Comparison of ENCODE assay signal across 11 cellular contexts in genomic region chr6:135540207-135540877, GRCh38. TPM values are rescaled to one million over a fixed set of nuclear protein-coding genes. Genes with fewer than 3 reads are reported as not detected.
DNase-seq lines count a peak whose midpoint lies in the region; TF ChIP-seq lines count a peak whose summit lies in the region.
"Had no signal": no experiment of that assay in that cellular context is flagged by ENCODE, and none has a peak within 500 bp of the region (broad histone marks: within the 10 kb centered on the region; RNA-seq: fewer than 3 reads in every experiment).

No MANE protein-coding gene starts in this region.

- CTCF ChIA-PET in Calu3 (lab: Charles Lee) = no interaction called here
- CTCF ChIA-PET in Caco-2 (lab: Charles Lee) = no interaction called here

- no peaks in the 10 kb centered on the region for H3K27me3 Mint-ChIP-seq in Calu3 (ENCODE audit: unreplicated experiment)
- peaks cover 16% of the 10 kb centered on the region for H3K27me3 Mint-ChIP-seq in Caco-2 (ENCODE audit: insufficient read depth, unreplicated experiment)

- no peaks in the 10 kb centered on the region for H3K79me2 ChIP-seq in hepatocyte

- no peaks in the 10 kb centered on the region for H3K4me1 Mint-ChIP-seq in Calu3 (ENCODE audit: low read depth, unreplicated experiment)
- H3K4me1 Mint-ChIP-seq in Caco-2 (ENCODE audit: low read depth, unreplicated experiment) = no peaks in the 10 kb centered on the region

- no peaks in the 10 kb centered on the region for H3K9me3 Mint-ChIP-seq in Calu3 (ENCODE audit: low read depth, unreplicated experiment)
- H3K9me3 Mint-ChIP-seq in Caco-2 (ENCODE audit: unreplicated experiment) = peaks cover 8% of the 10 kb centered on the region

- whole genome bisulfite sequencing in hepatocyte (ENCODE audit: low lambda C conversion rate, missing lambda C conversion rate) = 62% methylated on average over 2 of the region's 2 CpGs

- H3K4me2 ChIP-seq in hepatocyte = no peak overlapping the region
- H3K4me2 ChIP-seq: KMS-11 had no signal

- H3K4me3 Mint-ChIP-seq in Calu3 (ENCODE audit: low read depth, unreplicated experiment) (no peak overlapping the region), Caco-2 (ENCODE audit: unreplicated experiment) (no peak overlapping the region)
- H3K4me3 Mint-ChIP-seq: activated T-cell treated with anti-CD3 and anti-CD28 coated beads, Interleukin-2, amount 50 U/mL, for 72 hours had no signal

- H2AFZ ChIP-seq in hepatocyte = no peak overlapping the region

- no peak overlapping the region for H3K4me3 ChIP-seq in adipocyte (ENCODE audit: low read length)
- no peak overlapping the region for H3K4me3 ChIP-seq in hepatocyte
- no peak overlapping the region for H3K4me3 ChIP-seq in Caco-2 (ENCODE audit: low read depth, low read length)
- H3K4me3 ChIP-seq in colonic mucosa = no peak overlapping the region
- H3K4me3 ChIP-seq: thoracic aorta had no signal

- POLR2A ChIA-PET in Caco-2 (lab: Charles Lee) = no interaction called here

- intact Hi-C loops in Calu3 (cut with micrococcal nuclease; ENCODE audit: unreplicated experiment) (no loop called here), Caco-2 (cut with micrococcal nuclease; ENCODE audit: unreplicated experiment) (no loop called here), colonic mucosa (cut with DNase I) (no loop called here)

- H3K4me1 ChIP-seq in adipocyte (ENCODE audit: control insufficient read depth, insufficient read depth, low read length) (peaks cover 14% of the 10 kb centered on the region), hepatocyte (ENCODE audit: insufficient read depth) (peaks cover 3% of the 10 kb centered on the region), Caco-2 (no peaks in the 10 kb centered on the region), colonic mucosa (no peaks in the 10 kb centered on the region)

- H3K36me3 ChIP-seq in adipocyte (ENCODE audit: control insufficient read depth, insufficient read depth, low read length, severe bottlenecking) (no peaks in the 10 kb centered on the region), hepatocyte (replicated peaks; ENCODE audit: insufficient read depth, low read depth) (no peaks in the 10 kb centered on the region), Caco-2 (ENCODE audit: control insufficient read depth, insufficient read depth, low read length) (no peaks in the 10 kb centered on the region), colonic mucosa (no peaks in the 10 kb centered on the region)
- H3K36me3 ChIP-seq: thoracic aorta had no signal

- no peak for TF ChIP-seq CTCF in Calu3 (IDR thresholded peaks at IDR 0.05; ENCODE audit: unreplicated experiment)
- TF ChIP-seq CTCF in hepatocyte (IDR thresholded peaks at IDR 0.05; ENCODE audit: poor library complexity) = peak; percentile 45
- TF ChIP-seq CTCF in Caco-2 (IDR thresholded peaks at IDR 0.05; ENCODE audit: insufficient read depth in 1 of 2, low read depth in 1 of 2, low read length in 1 of 2, severe bottlenecking in 1 of 2, unreplicated experiment in 1 of 2) = no peak
- no peak for TF ChIP-seq CTCF in colonic mucosa (IDR thresholded peaks at IDR 0.05)

- H3K27ac ChIP-seq in hepatocyte (no peak overlapping the region), colonic mucosa (no peak overlapping the region)
- H3K27ac ChIP-seq: KMS-11, thoracic aorta had no signal

- no peaks in the 10 kb centered on the region for H3K9me2 ChIP-seq in hepatocyte (replicated peaks; ENCODE audit: insufficient read depth)

- H3K9ac ChIP-seq in adipocyte (ENCODE audit: low read length) = no peak overlapping the region
- H3K9ac ChIP-seq in colonic mucosa (ENCODE audit: low read depth in 2 of 2, low read length in 2 of 2) = no peak overlapping the region
- H3K9ac ChIP-seq: KMS-11 had no signal

- H3K36me3 Mint-ChIP-seq in Calu3 (ENCODE audit: insufficient read depth, unreplicated experiment) (no peaks in the 10 kb centered on the region), Caco-2 (ENCODE audit: insufficient read depth, unreplicated experiment) (no peaks in the 10 kb centered on the region)

- BruUV-seq in Calu3 (replicated peaks; lab: Mats Ljungman, UMichigan) (no TSS peak), Caco-2 (replicated peaks; lab: Mats Ljungman, UMichigan) (no TSS peak)

- no peaks in the 10 kb centered on the region for H4K20me1 ChIP-seq in hepatocyte (ENCODE audit: insufficient read depth, poor library complexity, severe bottlenecking)

- H3K27ac Mint-ChIP-seq in Calu3 (ENCODE audit: unreplicated experiment) (no peak overlapping the region), Caco-2 (ENCODE audit: unreplicated experiment) (no peak overlapping the region)
- H3K27ac Mint-ChIP-seq: activated T-cell treated with anti-CD3 and anti-CD28 coated beads, Interleukin-2, amount 50 U/mL, for 72 hours had no signal

- H3K9me3 ChIP-seq in adipocyte (ENCODE audit: control insufficient read depth, low read length) = no peaks in the 10 kb centered on the region
- no peaks in the 10 kb centered on the region for H3K9me3 ChIP-seq in hepatocyte (ENCODE audit: low read depth)
- H3K9me3 ChIP-seq in Caco-2 = no peaks in the 10 kb centered on the region; the same call in none of the 2 replicates
- H3K9me3 ChIP-seq in colonic mucosa = no peaks in the 10 kb centered on the region
- H3K9me3 ChIP-seq: thoracic aorta had no signal

- H3K27me3 ChIP-seq in adipocyte (replicated peaks; ENCODE audit: control insufficient read depth, insufficient read depth, low read length) (no peaks in the 10 kb centered on the region), hepatocyte (no peaks in the 10 kb centered on the region), Caco-2 (replicated peaks; ENCODE audit: control insufficient read depth, insufficient read depth, low read length) (no peaks in the 10 kb centered on the region), colonic mucosa (no peaks in the 10 kb centered on the region)

- DNase-seq in Calu3 = peak; percentile 1
- DNase-seq in HT1080 (ENCODE audit: low read depth) = peak; percentile 7
- peak; percentile 40 for DNase-seq in adipocyte (ENCODE audit: low read depth)
- peak; percentile 10 for DNase-seq in hepatocyte (ENCODE audit: low spot score)
- DNase-seq in COR-L47 (lab: John Stamatoyannopoulos, UW) = no peak
- DNase-seq in Caco-2 = no peak
- DNase-seq in colonic mucosa = no peak
- DNase-seq in iPS-NIHi7 (ENCODE audit: extremely low spot score) = no peak
- DNase-seq: activated T-cell treated with anti-CD3 and anti-CD28 coated beads, Interleukin-2, amount 50 U/mL, for 72 hours had no signal

RNA-seq across cellular contexts. Expression of gene AHI1, which starts 42.8 kb away (rescaled TPM):
- total RNA-seq in Calu3 (2022) (18.0 and 19.8 TPM in 2 replicates), hepatocyte (14.8 and 15.1 TPM in 2 replicates), Caco-2 (2022) (10.4 and 11.3 TPM in 2 replicates), colonic mucosa (10 to 100 TPM; 21.0 to 25.5 TPM)
- total RNA-seq in HT1080 (2014; rRNA removed; shearing (Covaris generic)) = 6.2 and 7.8 TPM in 2 replicates
- polyA plus RNA-seq in HT1080 (2015; cell fraction: cytosol; rRNA removed) = 5.0 and 7.4 TPM in 2 replicates
- 28.5 and 31.3 TPM in 2 replicates for polyA plus RNA-seq in HT1080 (2015; cell fraction: nucleus; rRNA removed)
- polyA plus RNA-seq in hepatocyte = 21.5 and 29.1 TPM in 2 replicates

Comparison
In these comparisons a context has a peak if more than half of its experiments do, and no peak if none do; other contexts are left out.
1. DNase-seq: peak in Calu3 (single experiment), HT1080 (single experiment), adipocyte (single experiment) and hepatocyte (single experiment); none in COR-L47 (single experiment), Caco-2 (0 of 2), colonic mucosa (single experiment) and iPS-NIHi7 (single experiment).